10 cellular contexts compared by ENCODE assay signal in the genomic region with DNA sequence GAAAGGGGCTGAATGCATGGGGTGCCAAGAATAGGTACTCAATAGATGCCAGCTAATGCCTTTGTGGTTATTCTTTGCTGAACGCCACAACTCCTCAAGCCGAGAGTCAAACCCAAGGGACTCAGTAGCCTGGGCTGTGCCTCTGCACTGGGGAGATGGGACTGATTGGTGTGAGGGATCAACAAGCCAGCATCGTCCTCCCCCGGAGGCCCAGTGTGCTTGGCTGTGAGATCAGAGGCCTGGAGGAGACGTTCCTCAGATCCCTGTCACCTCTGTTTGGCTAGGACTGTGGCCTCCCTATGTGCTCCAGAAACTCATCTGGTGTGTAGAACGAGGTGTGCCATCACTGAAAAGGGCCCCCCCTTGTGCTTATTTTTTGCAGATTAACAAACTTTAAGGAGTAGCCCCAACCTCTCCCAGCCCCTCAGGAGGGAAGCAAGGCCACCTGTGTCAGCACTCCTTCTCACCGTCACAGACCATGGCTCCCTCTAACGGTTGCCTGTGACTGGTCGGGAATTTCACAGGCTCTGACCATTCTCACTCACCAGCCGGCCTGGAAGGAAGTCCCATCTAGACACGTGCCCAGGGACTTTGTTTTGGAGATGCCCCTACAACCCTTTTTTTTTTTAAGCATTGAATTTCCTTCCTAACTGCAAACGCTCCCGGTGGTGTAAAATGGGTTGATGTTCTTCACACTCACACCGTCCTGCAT.
DNase-seq lines count a peak whose midpoint lies in the region; ATAC-seq and TF ChIP-seq lines count a peak whose summit lies in the region.
"Had no signal": no experiment of that assay in that cellular context is flagged by ENCODE, and none has a peak within 500 bp of the region (broad histone marks: within the 10 kb centered on the region; RNA-seq: fewer than 3 reads in every experiment).

No MANE protein-coding gene starts in this region.

- H3K36me3 ChIP-seq in IMR-90 (ENCODE audit: control insufficient read depth, insufficient read depth, low read length) = no peaks in the 10 kb centered on the region
- H3K36me3 ChIP-seq in mucosa of descending colon (ENCODE audit: low read depth) = no peaks in the 10 kb centered on the region

- H2BK20ac ChIP-seq in IMR-90 (ENCODE audit: low read depth, low read length) = no peak overlapping the region

- H4K91ac ChIP-seq in IMR-90 (ENCODE audit: insufficient read depth, low read depth, low read length) = no peak overlapping the region

- H3K4me3 ChIP-seq in AG10803 (ENCODE audit: low read length) (no peak overlapping the region), IMR-90 (ENCODE audit: insufficient read depth, low read depth, low read length) (no peak overlapping the region), epithelial cell of proximal tubule (ENCODE audit: low read depth, low read length) (no peak overlapping the region), mucosa of descending colon (no peak overlapping the region)

- H3K4me1 ChIP-seq in IMR-90 (ENCODE audit: control insufficient read depth, insufficient read depth, low read length) (no peaks in the 10 kb centered on the region), mucosa of descending colon (ENCODE audit: low read depth) (peaks cover 7% of the 10 kb centered on the region)

- no peak overlapping the region for H3K14ac ChIP-seq in IMR-90 (replicated peaks; ENCODE audit: low read depth, low read length)

- dilution Hi-C loops in IMR-90 (cut with HindIII; ENCODE audit: low sequenced_read_pairs, unreplicated experiment) = no loop called here

- in situ Hi-C loops in IMR-90 (cut with MboI; ENCODE audit: low sequenced_read_pairs) = no loop called here

- peak; percentile 57 for ATAC-seq in IMR-90 (ENCODE audit: low read depth)
- no peak for ATAC-seq in mucosa of descending colon

- H2AK5ac ChIP-seq in IMR-90 (ENCODE audit: low read depth, low read length) = no peak overlapping the region

- no peak overlapping the region for H2BK15ac ChIP-seq in IMR-90 (ENCODE audit: low read depth, low read length)

- no TSS peak for BruUV-seq in IMR-90 (replicated peaks; lab: Mats Ljungman, UMichigan)

- H3K56ac ChIP-seq in IMR-90 (ENCODE audit: extremely low read depth, insufficient read depth, low read length) = no peak overlapping the region

- no peak overlapping the region for H4K5ac ChIP-seq in IMR-90 (ENCODE audit: low read depth, low read length)

- DNase-seq in AG10803 (ENCODE audit: low read depth) (peak; percentile 6), IMR-90 (peak; percentile 53), epithelial cell of proximal tubule (ENCODE audit: low read depth) (no peak), mucosa of descending colon (peak; percentile 8 to 18 (median 10)), KG1 (lab: John Stamatoyannopoulos, UW) (no peak), NCI-H345 (lab: John Stamatoyannopoulos, UW) (no peak), ureter (ENCODE audit: low spot score) (no peak), DMS 273 treated with DMSO at 0.1 percent for 48 hours (lab: John Stamatoyannopoulos, UW) (no peak)
- DNase-seq: cerebellar nuclear complex, NCI-H2227 treated with DMSO at 0.1 percent for 48 hours had no signal

- H3K79me1 ChIP-seq in IMR-90 (ENCODE audit: low read depth in 1 of 2, low read length in 2 of 2) = no peaks in the 10 kb centered on the region

- no peak overlapping the region for H2AFZ ChIP-seq in IMR-90 (replicated peaks; ENCODE audit: low read length, poor library complexity)

- POLR2A ChIA-PET in IMR-90 (lab: Charles Lee; ENCODE audit: unreplicated experiment) = no interaction called here

- 83% methylated on average over 1 of the region's 14 CpGs; no CpG with 5 or more reads in 1 of the 2 experiments for WGBS in IMR-90 (ENCODE audit: extremely low coverage in 2 of 2, insufficient read length in 1 of 2), 2 experiments

- peaks cover 3% of the 10 kb centered on the region; the same call in 1 of the 2 replicates for H3K27me3 ChIP-seq in IMR-90 (ENCODE audit: control insufficient read depth, insufficient read depth, low read length)

- no peak overlapping the region for H4K8ac ChIP-seq in IMR-90 (ENCODE audit: low read depth in 2 of 2, low read length in 2 of 2)

- no peak overlapping the region for H3K4me2 ChIP-seq in IMR-90 (ENCODE audit: low read depth, low read length)

- H2BK5ac ChIP-seq in IMR-90 (ENCODE audit: low read depth, low read length, poor library complexity, severe bottlenecking) = no peak overlapping the region

- no peak for TF ChIP-seq POLR2A in IMR-90 (IDR thresholded peaks at IDR 0.05; ENCODE audit: low read depth, low read length)

- H3K9me1 ChIP-seq in IMR-90 (ENCODE audit: insufficient read depth, low read length) = no peaks in the 10 kb centered on the region

- H3K9ac ChIP-seq in IMR-90 (ENCODE audit: low read depth, low read length) = no peak overlapping the region

- H3K23ac ChIP-seq in IMR-90 (ENCODE audit: low read depth, low read length) = no peak overlapping the region

- CTCF ChIA-PET in IMR-90 (lab: Yijun Ruan, JAX) = no interaction called here

- H4K20me1 ChIP-seq in IMR-90 (ENCODE audit: insufficient read depth, low read length) = no peaks in the 10 kb centered on the region

- H3K18ac ChIP-seq in IMR-90 (ENCODE audit: low read depth, low read length) = no peak overlapping the region

- H3K9me3 ChIP-seq in IMR-90 (ENCODE audit: control insufficient read depth, insufficient read depth, low read length) (no peaks in the 10 kb centered on the region), mucosa of descending colon (no peaks in the 10 kb centered on the region)

- no peak overlapping the region for H2AK9ac ChIP-seq in IMR-90 (replicated peaks; ENCODE audit: low read depth, low read length, poor library complexity)

- peak; percentile 60 for TF ChIP-seq RAD21 in IMR-90 (IDR thresholded peaks at IDR 0.05; ENCODE audit: low read length)

- no peak overlapping the region for H2BK120ac ChIP-seq in IMR-90 (ENCODE audit: low read depth, low read length)

- intact Hi-C loops in IMR-90 (cut with micrococcal nuclease) (no loop called here), mucosa of descending colon (cut with DNase I, micrococcal nuclease) (no loop called here)

- no peak overlapping the region for H3K27ac ChIP-seq in IMR-90 (ENCODE audit: insufficient read depth, low read length)

- TF ChIP-seq CTCF in AG10803 (conservative IDR thresholded peaks at IDR 0.05; ENCODE audit: low read length) (peak; percentile 44), IMR-90 (conservative IDR thresholded peaks at IDR 0.05; ENCODE audit: low read depth, low read length) (peak; percentile 47), epithelial cell of proximal tubule (conservative IDR thresholded peaks at IDR 0.05; ENCODE audit: low read depth, low read length) (peak; percentile 66), mucosa of descending colon (IDR thresholded peaks at IDR 0.05) (no peak)

- H3K4ac ChIP-seq in IMR-90 (ENCODE audit: low read depth, low read length) = no peak overlapping the region

TF ChIP-seq in IMR-90, 13 proteins besides CTCF, POLR2A, EP300 and RAD21:
- TF ChIP-seq CHD1 (IDR thresholded peaks at IDR 0.05; ENCODE audit: low read depth, low read length) (no peak), SMC3 (IDR thresholded peaks at IDR 0.05; ENCODE audit: low read depth, low read length) (peak; percentile 35; the same call in 1 of the 2 replicates), MAZ (IDR thresholded peaks at IDR 0.05; ENCODE audit: borderline replicate concordance, low read depth, low read length) (no peak)

Comparison
In these comparisons a context has a peak if more than half of its experiments do, and no peak if none do; other contexts are left out.
1. DNase-seq: peak in AG10803 (single experiment), IMR-90 (single experiment) and mucosa of descending colon (3 of 3); none in epithelial cell of proximal tubule (single experiment), KG1 (single experiment), NCI-H345 (single experiment), ureter (single experiment) and DMS 273 treated with DMSO at 0.1 percent for 48 hours (single experiment).